In genomic region chr1:75124510-75124909, GRCh38 we compare ENCODE assay signal across 21 cellular contexts. TPM values are rescaled to one million over a fixed set of nuclear protein-coding genes. Genes with fewer than 3 reads are reported as not detected.
"Had no signal": no experiment of that assay in that cellular context is flagged by ENCODE, and none has a peak within 500 bp of the region (broad histone marks: within the 10 kb centered on the region; RNA-seq: fewer than 3 reads in every experiment).

No MANE protein-coding gene starts in this region.

- H3K4me1 Mint-ChIP-seq: activated T-helper 17 cell treated with anti-CD3 and anti-CD28 coated beads, Interleukin-2, amount 50 U/mL, for 72 hours; nephron had no signal

- H3K4me3 ChIP-seq: spleen, tibial artery, uterus had no signal

- H3K27ac Mint-ChIP-seq: activated T-helper 17 cell treated with anti-CD3 and anti-CD28 coated beads, Interleukin-2, amount 50 U/mL, for 72 hours; dendritic cell treated with granulocyte-macrophage colony-stimulating factor and Interleukin-4, amounts not matched to agents 40 ng/mL and 50 ng/mL, for 4 days; nephron; T-helper 2 cell treated with Interferon-gamma antibody and Interleukin-4, amounts not matched to agents 5 μg/mL and 100 μg/mL, for 36 hours had no signal

- DNase-seq: activated CD4-positive, alpha-beta T cell treated with anti-CD3 and anti-CD28 coated beads, Interleukin-2, amount 50 U/mL, for 4 hours; activated naive CD4-positive, alpha-beta T cell treated with Interleukin-2 at 50 U/mL for 16 hours; anterior cingulate cortex; cerebellar nuclear complex; kidney; mesenchymal stem cell; stimulated activated CD4-positive, alpha-beta T cell treated with anti-CD3 and anti-CD28 coated beads, Interleukin-1b, Interleukin-23, amount 100 ng/mL, for 48 hours; tibial artery; uterus had no signal

- ATAC-seq: activated CD4-positive, CD25-positive, alpha-beta regulatory T cell treated with anti-CD3 and anti-CD28 coated beads, Interleukin-2, amount 50 U/mL, for 24 hours; activated T-helper 17 cell treated with anti-CD3 and anti-CD28 coated beads, Interleukin-2, amount 50 U/mL, for 72 hours; sciatic nerve had no signal

- H3K27ac ChIP-seq: breast epithelium, spleen, tibial artery, uterus had no signal

- H3K4me3 Mint-ChIP-seq: activated T-helper 17 cell treated with anti-CD3 and anti-CD28 coated beads, Interleukin-2, amount 50 U/mL, for 72 hours; dendritic cell treated with granulocyte-macrophage colony-stimulating factor and Interleukin-4, amounts not matched to agents 40 ng/mL and 50 ng/mL, for 4 days; nephron; T-helper 2 cell treated with Interferon-gamma antibody and Interleukin-4, amounts not matched to agents 5 μg/mL and 100 μg/mL, for 36 hours had no signal

- H3K36me3 ChIP-seq: breast epithelium, spleen, tibial artery, uterus had no signal

- H3K9me3 Mint-ChIP-seq: T-helper 2 cell treated with Interferon-gamma antibody and Interleukin-4, amounts not matched to agents 5 μg/mL and 100 μg/mL, for 36 hours had no signal

- H3K4me1 ChIP-seq: breast epithelium, spleen, tibial artery, uterus had no signal

- H3K9me3 ChIP-seq: tibial artery, uterus had no signal

RNA-seq across cellular contexts. Expression of gene LHX8, which starts 9.7 kb away (rescaled TPM):
- total RNA-seq: activated T-helper 17 cell treated with anti-CD3 and anti-CD28 coated beads, Interleukin-2, amount 50 U/mL, for 72 hours; breast epithelium; epithelial cell of proximal tubule; kidney; liver; omental fat pad; pulmonary artery endothelial cell; sciatic nerve; spleen had no signal
- polyA plus RNA-seq: liver, spleen had no signal
